In the genomic region with DNA sequence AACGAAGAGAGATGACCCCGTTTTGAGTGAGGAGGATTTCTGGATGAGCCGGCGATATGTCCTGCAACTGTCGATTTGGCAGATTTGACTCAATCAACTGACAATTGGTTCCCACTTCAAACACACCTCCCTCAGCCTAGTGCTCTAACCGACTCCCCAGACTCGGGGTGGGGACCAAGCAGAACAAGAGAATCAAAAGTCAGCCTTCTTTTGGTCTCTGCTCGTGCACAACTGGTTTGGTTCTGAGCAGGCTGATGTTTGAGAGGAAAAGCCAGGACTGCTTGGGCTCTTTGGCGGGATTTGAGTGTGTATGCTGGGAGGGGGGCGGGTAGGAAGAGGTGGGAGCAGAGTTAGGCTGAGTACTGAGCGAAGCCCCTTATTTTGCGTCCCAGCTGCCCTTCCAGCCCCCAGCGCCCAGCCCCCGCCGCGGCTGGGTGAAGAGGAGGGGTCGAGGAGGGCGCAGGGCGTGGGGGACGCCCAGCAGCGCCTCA, we compare ENCODE assay signal across 8 cellular contexts.
A peak's percentile ranks its signal among the peaks of the same experiment; 100 is the strongest.
DNase-seq lines count a peak whose midpoint lies in the region; ATAC-seq and TF ChIP-seq lines count a peak whose summit lies in the region.

No MANE protein-coding gene starts in this region.

- peaks cover 38% of the 10 kb centered on the region for H3K27me3 ChIP-seq in GM23338 (ENCODE audit: insufficient read depth)
- H3K27me3 ChIP-seq in endocrine pancreas (ENCODE audit: control insufficient read depth, insufficient read depth, low read length), result no peaks in the 10 kb centered on the region
- peaks cover 4 to 14% of the 10 kb centered on the region in 2 donors for H3K27me3 ChIP-seq in muscle layer of colon (ENCODE audit: control insufficient read depth in 1 of 2, insufficient read depth in 2 of 2, low read length in 2 of 2)

- peak overlapping the region; percentile 95 for H3K4me3 ChIP-seq in GM23338
- peak overlapping the region; percentile 87 for H3K4me3 ChIP-seq in endocrine pancreas (ENCODE audit: control insufficient read depth, insufficient read depth, low read length)
- H3K4me3 ChIP-seq in muscle layer of colon (ENCODE audit: low read depth in 1 of 2, low read length in 2 of 2), result peak overlapping the region; percentile 64 to 72

- TF ChIP-seq CTCF in GM10248 (IDR thresholded peaks at IDR 0.05; ENCODE audit: control extremely low read depth, extremely low read depth, low read depth, missing control alignments) (no peak), GM23338 (conservative IDR thresholded peaks at IDR 0.05; ENCODE audit: low read depth in 2 of 2) (no peak)

- H4K20me1 ChIP-seq in GM23338 (replicated peaks; ENCODE audit: insufficient read depth), result no peaks in the 10 kb centered on the region

- H3K4me2 ChIP-seq in GM23338, result peak overlapping the region; percentile 99

- peaks cover 8% of the 10 kb centered on the region; the same call in 1 of the 2 replicates for H3K79me2 ChIP-seq in GM23338 (replicated peaks; ENCODE audit: insufficient read depth)

- peak overlapping the region; percentile 97 for H2AFZ ChIP-seq in GM23338

- peaks cover under 1% of the 10 kb centered on the region; the same call in 2 of the 3 replicates for H3K9me3 Mint-ChIP-seq in GM23338

- H3K27ac ChIP-seq in GM23338 (ENCODE audit: low read depth), result no peak overlapping the region
- no peak overlapping the region for H3K27ac ChIP-seq in muscle layer of colon (ENCODE audit: low read depth, low read length)

- CTCF ChIA-PET in GM10248 (lab: Yijun Ruan, JAX), result interaction anchor here (0.6 to 2.2 kb wide), 7 partner anchors 9 to 371 kb away, joined by 3 to 12 read pairs (median 4); no protein-coding TSS in a partner anchor

- H3K36me3 Mint-ChIP-seq in GM23338 (ENCODE audit: low read depth), result peaks cover 10% of the 10 kb centered on the region

- H3K4me1 ChIP-seq in GM23338 (ENCODE audit: insufficient read depth), result peaks cover 38% of the 10 kb centered on the region
- no peaks in the 10 kb centered on the region for H3K4me1 ChIP-seq in endocrine pancreas (ENCODE audit: control insufficient read depth, insufficient read depth, low read length)
- peaks cover 8% of the 10 kb centered on the region for H3K4me1 ChIP-seq in muscle layer of colon (ENCODE audit: insufficient read depth, low read length)

- H3K4me1 Mint-ChIP-seq in GM23338, result peaks cover 34% of the 10 kb centered on the region; the same call in 2 of the 3 replicates

- POLR2A ChIA-PET in GM10248 (lab: Yijun Ruan, JAX), result interaction anchor here (0.6 to 0.7 kb wide), 2 partner anchors 249 to 1621 kb away, joined by 3 read pairs; no protein-coding TSS in a partner anchor

- H3K9me3 ChIP-seq in endocrine pancreas (ENCODE audit: control insufficient read depth, low read length) (no peaks in the 10 kb centered on the region), muscle layer of colon (ENCODE audit: low read length) (no peaks in the 10 kb centered on the region)

- peak overlapping the region; percentile 69 for H3K27ac Mint-ChIP-seq in GM23338

- H3K9ac ChIP-seq in endocrine pancreas (ENCODE audit: control insufficient read depth, insufficient read depth, low read length) (peak overlapping the region; percentile 75), muscle layer of colon (ENCODE audit: low read length) (no peak overlapping the region)

- DNase-seq in GM10248 (ENCODE audit: extremely low spot score) (peak; percentile 57), GM23338 (ENCODE audit: low spot score) (no peak), NCI-H446 (lab: John Stamatoyannopoulos, UW) (peak; percentile 82 to 84), HPDE6-E6E7 (ENCODE audit: extremely low spot score) (no peak), NCI-H1436 (lab: John Stamatoyannopoulos, UW) (no peak)

- no peaks in the 10 kb centered on the region for H3K9me2 ChIP-seq in GM23338 (ENCODE audit: insufficient read depth)

- ATAC-seq in GM23338 (peak; percentile 23), GM21381 (IDR thresholded peaks at IDR 0.05; ENCODE audit: unreplicated experiment) (no peak)

- H3K4me3 Mint-ChIP-seq in GM23338, result peak overlapping the region; percentile 85

- H3F3A ChIP-seq in GM23338 (replicated peaks; ENCODE audit: low read depth), result 0 out of 2 replicates have a peak, but pooled peaks cover 6% of the 10 kb centered on the region

- H3K27me3 Mint-ChIP-seq in GM23338 (ENCODE audit: insufficient read depth, low read depth, poor library complexity), result peaks cover 6% of the 10 kb centered on the region

- H3K36me3 ChIP-seq in GM23338 (ENCODE audit: insufficient read depth) (no peaks in the 10 kb centered on the region), endocrine pancreas (ENCODE audit: control insufficient read depth, insufficient read depth, low read length) (no peaks in the 10 kb centered on the region), muscle layer of colon (ENCODE audit: insufficient read depth, low read length) (no peaks in the 10 kb centered on the region)

TF ChIP-seq in GM23338, 12 proteins besides CTCF, POLR2A, EP300 and RAD21 (continues in another document):
- TF ChIP-seq, protein P1, sequence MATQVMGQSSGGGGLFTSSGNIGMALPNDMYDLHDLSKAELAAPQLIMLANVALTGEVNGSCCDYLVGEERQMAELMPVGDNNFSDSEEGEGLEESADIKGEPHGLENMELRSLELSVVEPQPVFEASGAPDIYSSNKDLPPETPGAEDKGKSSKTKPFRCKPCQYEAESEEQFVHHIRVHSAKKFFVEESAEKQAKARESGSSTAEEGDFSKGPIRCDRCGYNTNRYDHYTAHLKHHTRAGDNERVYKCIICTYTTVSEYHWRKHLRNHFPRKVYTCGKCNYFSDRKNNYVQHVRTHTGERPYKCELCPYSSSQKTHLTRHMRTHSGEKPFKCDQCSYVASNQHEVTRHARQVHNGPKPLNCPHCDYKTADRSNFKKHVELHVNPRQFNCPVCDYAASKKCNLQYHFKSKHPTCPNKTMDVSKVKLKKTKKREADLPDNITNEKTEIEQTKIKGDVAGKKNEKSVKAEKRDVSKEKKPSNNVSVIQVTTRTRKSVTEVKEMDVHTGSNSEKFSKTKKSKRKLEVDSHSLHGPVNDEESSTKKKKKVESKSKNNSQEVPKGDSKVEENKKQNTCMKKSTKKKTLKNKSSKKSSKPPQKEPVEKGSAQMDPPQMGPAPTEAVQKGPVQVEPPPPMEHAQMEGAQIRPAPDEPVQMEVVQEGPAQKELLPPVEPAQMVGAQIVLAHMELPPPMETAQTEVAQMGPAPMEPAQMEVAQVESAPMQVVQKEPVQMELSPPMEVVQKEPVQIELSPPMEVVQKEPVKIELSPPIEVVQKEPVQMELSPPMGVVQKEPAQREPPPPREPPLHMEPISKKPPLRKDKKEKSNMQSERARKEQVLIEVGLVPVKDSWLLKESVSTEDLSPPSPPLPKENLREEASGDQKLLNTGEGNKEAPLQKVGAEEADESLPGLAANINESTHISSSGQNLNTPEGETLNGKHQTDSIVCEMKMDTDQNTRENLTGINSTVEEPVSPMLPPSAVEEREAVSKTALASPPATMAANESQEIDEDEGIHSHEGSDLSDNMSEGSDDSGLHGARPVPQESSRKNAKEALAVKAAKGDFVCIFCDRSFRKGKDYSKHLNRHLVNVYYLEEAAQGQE (IDR thresholded peaks at IDR 0.05; ENCODE audit: unreplicated experiment), result no peak
- TF ChIP-seq POLR2AphosphoS5 (IDR thresholded peaks at IDR 0.05; ENCODE audit: low read depth) (no peak), CREB1 (CRISPR knock-in tag; IDR thresholded peaks at IDR 0.05; ENCODE audit: low read depth) (no peak), EZH2phosphoT487 (IDR thresholded peaks at IDR 0.05; ENCODE audit: unreplicated experiment) (no peak), NANOG (IDR thresholded peaks at IDR 0.05; ENCODE audit: borderline replicate concordance) (no peak)

Comparison
In these comparisons a context has a peak if more than half of its experiments do, and no peak if none do; other contexts are left out.
1. DNase-seq: peak in GM10248 (single experiment) and NCI-H446 (2 of 2); none in GM23338 (single experiment), HPDE6-E6E7 (single experiment) and NCI-H1436 (single experiment).
2. Peak in every context shown above with its lines, with median percentiles within 50 percentile points of each other: H3K4me3 ChIP-seq.